Comparison of ENCODE assay signal across 21 cellular contexts in genomic region chr3:156997351-156997750, GRCh38.
DNase-seq lines count a peak whose midpoint lies in the region; ATAC-seq and TF ChIP-seq lines count a peak whose summit lies in the region.
"Had no signal": no experiment of that assay in that cellular context is flagged by ENCODE, and none has a peak within 500 bp of the region (broad histone marks: within the 10 kb centered on the region; RNA-seq: fewer than 3 reads in every experiment).

No MANE protein-coding gene starts in this region.

- no peaks in the 10 kb centered on the region for H3K79me2 ChIP-seq in fibroblast of lung (ENCODE audit: control insufficient read depth, insufficient read depth, low read length)

- no peaks in the 10 kb centered on the region for H3K27me3 ChIP-seq in fibroblast of lung (ENCODE audit: control insufficient read depth, insufficient read depth, low read length)
- H3K27me3 ChIP-seq: Peyer's patch, thyroid gland had no signal

- no peak overlapping the region for H3K9ac ChIP-seq in fibroblast of lung (ENCODE audit: insufficient read depth, low read length)

- no peaks in the 10 kb centered on the region for H3K9me3 ChIP-seq in fibroblast of lung (ENCODE audit: control insufficient read depth, insufficient read depth, low read depth, low read length)
- H3K9me3 ChIP-seq: Peyer's patch, thyroid gland had no signal

- peak; percentile 30 for DNase-seq in DMS 273 (lab: John Stamatoyannopoulos, UW; ENCODE audit: unreplicated experiment)
- no peak for DNase-seq in DMS 273 treated with DMSO at 0.1 percent for 48 hours (lab: John Stamatoyannopoulos, UW)
- peak; percentile 41 for DNase-seq in RPMI8226
- DNase-seq in fibroblast of lung (ENCODE audit: low read depth in 2 of 2) = peak; percentile 14 to 20
- peak; percentile 12 for DNase-seq in skeletal muscle cell (ENCODE audit: low read depth)
- no peak for DNase-seq in putamen (ENCODE audit: low spot score)
- no peak for DNase-seq in pons (ENCODE audit: low spot score)
- DNase-seq: activated naive CD8-positive, alpha-beta T cell treated with anti-CD3 and anti-CD28 coated beads, Interleukin-2, amount 50 U/mL, for 24 hours; CD4-positive, CD25-positive, alpha-beta regulatory T cell; DMS53; effector CD8-positive, alpha-beta T cell; H7; KBM-7; mesendoderm; NCI-H1048; NCI-H748 treated with DMSO at 0.1 percent for 48 hours; Peyer's patch had no signal

- H3K27ac ChIP-seq in fibroblast of lung (ENCODE audit: insufficient read depth, low read length) = no peak overlapping the region
- H3K27ac ChIP-seq: 22Rv1, Peyer's patch, thyroid gland had no signal

- no peaks in the 10 kb centered on the region for H3K4me1 ChIP-seq in fibroblast of lung (ENCODE audit: control insufficient read depth, extremely low read depth, insufficient read depth, low read length)
- H3K4me1 ChIP-seq: Peyer's patch, thyroid gland had no signal

- H4K20me1 ChIP-seq in fibroblast of lung (ENCODE audit: control insufficient read depth, extremely low read depth, insufficient read depth, low read length) = no peaks in the 10 kb centered on the region

- TF ChIP-seq CTCF in fibroblast of lung (conservative IDR thresholded peaks at IDR 0.05 in 1 of 2, IDR thresholded peaks at IDR 0.05 in 1 of 2; ENCODE audit: low read depth in 1 of 2, low read length in 2 of 2) = no peak

- no peaks in the 10 kb centered on the region for H3K36me3 ChIP-seq in fibroblast of lung (ENCODE audit: control insufficient read depth, insufficient read depth, low read length)
- H3K36me3 ChIP-seq: Peyer's patch, thyroid gland had no signal

- no peak for ATAC-seq in GM19035 (IDR thresholded peaks at IDR 0.05; ENCODE audit: unreplicated experiment)
- ATAC-seq: activated naive CD8-positive, alpha-beta T cell treated with anti-CD3 and anti-CD28 coated beads, Interleukin-2, amount 50 U/mL, for 24 hours; stimulated activated effector memory CD8-positive, alpha-beta T cell treated with anti-CD3 and anti-CD28 coated beads, Interleukin-12 subunit alpha, Interleukin-12 subunit beta, amount 100 ng/mL, for 72 hours had no signal

- no peak overlapping the region for H2AFZ ChIP-seq in fibroblast of lung (ENCODE audit: low read length)

- no peak overlapping the region for H3K4me2 ChIP-seq in fibroblast of lung (ENCODE audit: extremely low read depth, insufficient read depth, low read length)

- H3K4me3 ChIP-seq in fibroblast of lung (replicated peaks in 1 of 4; ENCODE audit: control extremely low read depth in 1 of 4, insufficient read depth in 1 of 4, low read depth in 3 of 4, low read length in 4 of 4) (no peak overlapping the region), skeletal muscle cell (ENCODE audit: low read depth, low read length) (no peak overlapping the region)
- H3K4me3 ChIP-seq: Peyer's patch, thyroid gland had no signal

Comparison
In these comparisons a context has a peak if more than half of its experiments do, and no peak if none do; other contexts are left out.
1. DNase-seq: peak in DMS 273 (single experiment), RPMI8226 (single experiment), fibroblast of lung (2 of 2) and skeletal muscle cell (single experiment); none in DMS 273 treated with DMSO at 0.1 percent for 48 hours (single experiment), putamen (single experiment) and pons (single experiment).